In genomic region chr18:23487738-23488625, GRCh38 we compare ENCODE assay signal across 8 cellular contexts. TPM values are rescaled to one million over a fixed set of nuclear protein-coding genes. Genes with fewer than 3 reads are reported as not detected.
DNase-seq lines count a peak whose midpoint lies in the region; ATAC-seq and TF ChIP-seq lines count a peak whose summit lies in the region.

No MANE protein-coding gene starts in this region.

- ATAC-seq in GM18502 (IDR thresholded peaks at IDR 0.05; ENCODE audit: poor library complexity, unreplicated experiment) (peak; percentile 69), HG02571 (IDR thresholded peaks at IDR 0.05; ENCODE audit: unreplicated experiment) (peak; percentile 77)

- no peak overlapping the region for H3K4me3 Mint-ChIP-seq in nephron progenitor cell

- no peaks in the 10 kb centered on the region for H3K27me3 Mint-ChIP-seq in nephron progenitor cell (ENCODE audit: low read depth, poor library complexity)

- H3K9me3 Mint-ChIP-seq in nephron progenitor cell = peaks cover 19% of the 10 kb centered on the region

- peak overlapping the region in 3 of 4 donors; percentile 8 to 36 (median 14) for H3K4me3 ChIP-seq in Peyer's patch

- H3K36me3 ChIP-seq in Peyer's patch = peaks cover 0 to 6% (median 0%) of the 10 kb centered on the region in 3 donors

- peaks cover 36% of the 10 kb centered on the region for H3K4me1 Mint-ChIP-seq in nephron progenitor cell

- peak overlapping the region; percentile 34 to 83 (median 62) for H3K27ac ChIP-seq in Peyer's patch

- DNase-seq in Peyer's patch (peak in 2 of 3 donors; percentile 57 to 69), astrocyte of the hippocampus (ENCODE audit: low read depth, low spot score) (peak; percentile 38), nephron progenitor cell (no peak), DMS79 treated with DMSO at 0.1 percent for 48 hours (lab: John Stamatoyannopoulos, UW) (no peak), NCI-H2227 (lab: John Stamatoyannopoulos, UW; ENCODE audit: unreplicated experiment) (no peak), foreskin melanocyte (no peak)

- H3K9me3 ChIP-seq in Peyer's patch = no peaks in the 10 kb centered on the region

- H3K36me3 Mint-ChIP-seq in nephron progenitor cell (ENCODE audit: low read depth) = peaks cover 17% of the 10 kb centered on the region

- peak overlapping the region; percentile 27 for H3K27ac Mint-ChIP-seq in nephron progenitor cell

- TF ChIP-seq POLR2A in Peyer's patch (IDR thresholded peaks at IDR 0.05) = no peak

- no peak for TF ChIP-seq CTCF in Peyer's patch (IDR thresholded peaks at IDR 0.05)
- no peak for TF ChIP-seq CTCF in nephron progenitor cell (IDR thresholded peaks at IDR 0.05)

- H3K27me3 ChIP-seq in Peyer's patch = no peaks in the 10 kb centered on the region

- no peaks in the 10 kb centered on the region for H3K4me1 ChIP-seq in Peyer's patch

RNA-seq across cellular contexts. Expression of gene RMC1, which starts 15.3 kb away (rescaled TPM):
- total RNA-seq in Peyer's patch = 10 to 100 TPM; 15.7 to 42.2 (median 33.9) TPM

RNA-seq across cellular contexts. Expression of gene RIOK3, which starts 34.9 kb away (rescaled TPM):
- 100 to 1,000 TPM in 3 of 4 donors, 10 to 100 TPM in 1; 66.0 to 262 (median 160) TPM for total RNA-seq in Peyer's patch

Comparison
In these comparisons a context has a peak if more than half of its experiments do, and no peak if none do; other contexts are left out.
1. DNase-seq: peak in Peyer's patch (2 of 3) and astrocyte of the hippocampus (single experiment); none in nephron progenitor cell (single experiment), DMS79 treated with DMSO at 0.1 percent for 48 hours (single experiment), NCI-H2227 (single experiment) and foreskin melanocyte (single experiment).